ENCODE assay signal across 18 cellular contexts in genomic region chr5:134084166-134084565, GRCh38. TPM values are rescaled to one million over a fixed set of nuclear protein-coding genes. Genes with fewer than 3 reads are reported as not detected.
DNase-seq lines count a peak whose midpoint lies in the region; ATAC-seq and TF ChIP-seq lines count a peak whose summit lies in the region.
"Had no signal": no experiment of that assay in that cellular context is flagged by ENCODE, and none has a peak within 500 bp of the region (broad histone marks: within the 10 kb centered on the region; RNA-seq: fewer than 3 reads in every experiment).

No MANE protein-coding gene starts in this region.

- peak overlapping the region; percentile 43 for H3K27ac Mint-ChIP-seq in activated CD4-positive, alpha-beta T cell treated with anti-CD3 and anti-CD28 coated beads, Interleukin-2, amount 10 ng/mL, durations not matched to agents 7 days and 5 days
- peak overlapping the region; percentile 6 for H3K27ac Mint-ChIP-seq in stimulated activated naive CD8-positive, alpha-beta T cell treated with anti-CD3 and anti-CD28 coated beads, Interleukin-15, Interleukin-2, amounts not matched to agents 100 ng/mL and 50 ng/mL, for 24 hours

- intact Hi-C loops in uterus (cut with DNase I; ENCODE audit: low total_unique reads), result no loop called here

- H3K4me3 ChIP-seq in mesenchymal stem cell (ENCODE audit: insufficient read depth in 1 of 2, low read depth in 1 of 2, low read length in 2 of 2), result no peak overlapping the region
- no peak overlapping the region for H3K4me3 ChIP-seq in uterus
- H3K4me3 ChIP-seq in SK-N-SH (ENCODE audit: low read depth in 2 of 2, low read length in 1 of 2), result no peak overlapping the region
- H3K4me3 ChIP-seq: GM12878, HAP-1 had no signal

- no peaks in the 10 kb centered on the region for H4K20me1 ChIP-seq in SK-N-SH (ENCODE audit: insufficient read depth)

- no peaks in the 10 kb centered on the region for H3K9me3 Mint-ChIP-seq in activated CD4-positive, alpha-beta T cell treated with anti-CD3 and anti-CD28 coated beads, Interleukin-2, amount 10 ng/mL, durations not matched to agents 7 days and 5 days
- no peaks in the 10 kb centered on the region for H3K9me3 Mint-ChIP-seq in stimulated activated naive CD8-positive, alpha-beta T cell treated with anti-CD3 and anti-CD28 coated beads, Interleukin-15, Interleukin-2, amounts not matched to agents 100 ng/mL and 50 ng/mL, for 24 hours

- H3K14ac ChIP-seq in mesenchymal stem cell (ENCODE audit: low read length in 2 of 2), result peak overlapping the region in 1 of 2 experiments; percentile 62

- H2BK15ac ChIP-seq in mesenchymal stem cell (ENCODE audit: low read depth, poor library complexity, severe bottlenecking), result no peak overlapping the region

- no peak overlapping the region for H2BK5ac ChIP-seq in mesenchymal stem cell (ENCODE audit: low read depth, low read length, poor library complexity, severe bottlenecking)

- H3K9ac ChIP-seq in mesenchymal stem cell (ENCODE audit: low read length), result no peak overlapping the region
- no peak overlapping the region for H3K9ac ChIP-seq in SK-N-SH

- no peaks in the 10 kb centered on the region for H3F3A ChIP-seq in SK-N-SH (replicated peaks; ENCODE audit: insufficient read depth)

- H3K27me3 Mint-ChIP-seq in activated CD4-positive, alpha-beta T cell treated with anti-CD3 and anti-CD28 coated beads, Interleukin-2, amount 10 ng/mL, durations not matched to agents 7 days and 5 days, result peaks cover 2% of the 10 kb centered on the region
- no peaks in the 10 kb centered on the region for H3K27me3 Mint-ChIP-seq in stimulated activated naive CD8-positive, alpha-beta T cell treated with anti-CD3 and anti-CD28 coated beads, Interleukin-15, Interleukin-2, amounts not matched to agents 100 ng/mL and 50 ng/mL, for 24 hours

- no peak for TF ChIP-seq EP300 in SK-N-SH (IDR thresholded peaks at IDR 0.05; ENCODE audit: borderline replicate concordance in 1 of 2, low read depth in 1 of 2, low read length in 1 of 2)

- no peak for TF ChIP-seq RAD21 in SK-N-SH (IDR thresholded peaks at IDR 0.05; ENCODE audit: low read length)

- H3K36me3 ChIP-seq in mesenchymal stem cell (ENCODE audit: control insufficient read depth in 1 of 2, insufficient read depth in 2 of 2, low read depth in 1 of 2, low read length in 2 of 2) (no peaks in the 10 kb centered on the region), uterus (no peaks in the 10 kb centered on the region), SK-N-SH (replicated peaks in 1 of 2; ENCODE audit: control insufficient read depth in 1 of 2, insufficient read depth in 2 of 2, low read length in 1 of 2) (no peaks in the 10 kb centered on the region)
- H3K36me3 ChIP-seq: HAP-1 had no signal

- H3K4me2 ChIP-seq in mesenchymal stem cell (ENCODE audit: low read length, poor library complexity, severe bottlenecking) (no peak overlapping the region), SK-N-SH (no peak overlapping the region)

- H3K9me2 ChIP-seq in SK-N-SH, result no peaks in the 10 kb centered on the region

- CTCF ChIA-PET in activated CD4-positive, alpha-beta T cell treated with anti-CD3 and anti-CD28 coated beads, Interleukin-2, amount 10 ng/mL, durations not matched to agents 7 days and 5 days (lab: Charles Lee), result interaction anchor here (0.6 to 5.6 kb wide), 7 partner anchors 11 to 221 kb away, joined by 3 to 30 read pairs (median 4); no protein-coding TSS in a partner anchor
- CTCF ChIA-PET in SK-N-SH (lab: Yijun Ruan, JAX), result interaction anchor here (1.5 to 3.2 kb wide), 4 partner anchors 17 to 57 kb away, joined by 3 to 14 read pairs (median 8); no protein-coding TSS in a partner anchor

- no peaks in the 10 kb centered on the region for H3K79me2 ChIP-seq in SK-N-SH (ENCODE audit: insufficient read depth)

- ATAC-seq in stimulated activated naive CD8-positive, alpha-beta T cell treated with anti-CD3 and anti-CD28 coated beads, Interleukin-15, Interleukin-2, amounts not matched to agents 100 U/mL and 50 U/mL, for 24 hours, result no peak
- no peak for ATAC-seq in GM21515 (IDR thresholded peaks at IDR 0.05; ENCODE audit: unreplicated experiment)
- ATAC-seq: GM12878 had no signal

- H2AK5ac ChIP-seq in mesenchymal stem cell (ENCODE audit: low read length, severe bottlenecking), result no peak overlapping the region

- peaks cover 77% of the 10 kb centered on the region for H3K4me1 Mint-ChIP-seq in activated CD4-positive, alpha-beta T cell treated with anti-CD3 and anti-CD28 coated beads, Interleukin-2, amount 10 ng/mL, durations not matched to agents 7 days and 5 days
- H3K4me1 Mint-ChIP-seq in stimulated activated naive CD8-positive, alpha-beta T cell treated with anti-CD3 and anti-CD28 coated beads, Interleukin-15, Interleukin-2, amounts not matched to agents 100 ng/mL and 50 ng/mL, for 24 hours (ENCODE audit: low read depth), result peaks cover 81% of the 10 kb centered on the region

- TF ChIP-seq CTCF in uterus (IDR thresholded peaks at IDR 0.05), result no peak
- no peak for TF ChIP-seq CTCF in SK-N-SH (IDR thresholded peaks at IDR 0.05)

- H3K79me1 ChIP-seq in mesenchymal stem cell (replicated peaks; ENCODE audit: low read length, poor library complexity, severe bottlenecking), result no peaks in the 10 kb centered on the region

- no peak overlapping the region for H2BK12ac ChIP-seq in mesenchymal stem cell (ENCODE audit: low read length in 2 of 2)

- no peak overlapping the region for H2AFZ ChIP-seq in mesenchymal stem cell (ENCODE audit: low read depth, low read length)
- H2AFZ ChIP-seq in SK-N-SH (ENCODE audit: low read depth), result no peak overlapping the region

- H3K27ac ChIP-seq in mesenchymal stem cell (ENCODE audit: low read length, poor library complexity, severe bottlenecking), result no peak overlapping the region
- no peak overlapping the region for H3K27ac ChIP-seq in uterus
- no peak overlapping the region for H3K27ac ChIP-seq in SK-N-SH (ENCODE audit: low read depth in 2 of 2, low read length in 1 of 2)
- H3K27ac ChIP-seq: RWPE1 had no signal

- H4K8ac ChIP-seq in mesenchymal stem cell (ENCODE audit: low read length), result no peak overlapping the region

- POLR2A ChIA-PET in activated CD4-positive, alpha-beta T cell treated with anti-CD3 and anti-CD28 coated beads, Interleukin-2, amount 10 ng/mL, durations not matched to agents 7 days and 5 days (lab: Charles Lee), result no interaction called here
- POLR2A ChIA-PET in SK-N-SH (lab: Yijun Ruan, JAX), result no interaction called here

- no peak overlapping the region for H3K23ac ChIP-seq in mesenchymal stem cell (ENCODE audit: low read length in 2 of 2)

- DNase-seq in activated CD4-positive, alpha-beta T cell treated with anti-CD3 and anti-CD28 coated beads, Interleukin-2, amount 10 ng/mL, durations not matched to agents 7 days and 5 days, result no peak
- no peak for DNase-seq in activated CD4-positive, alpha-beta T cell treated with anti-CD3 and anti-CD28 coated beads, Interleukin-2, amount 50 U/mL, for 1 hour
- no peak for DNase-seq in stimulated activated naive CD8-positive, alpha-beta T cell treated with anti-CD3 and anti-CD28 coated beads, Interleukin-15, Interleukin-2, amounts not matched to agents 100 U/mL and 50 U/mL, for 24 hours
- DNase-seq in mesenchymal stem cell, result no peak
- DNase-seq in uterus, result no peak
- DNase-seq in SK-N-SH, result no peak
- DNase-seq: C1 segment of cervical spinal cord, DMS79, Kasumi-1, NCI-H1417, NCI-H2029 treated with DMSO at 0.1 percent for 48 hours, NCI-H226, NCI-H526 had no signal

- 94% methylated on average over 4 of the region's 4 CpGs for WGBS in mesenchymal stem cell
- WGBS in SK-N-SH (ENCODE audit: low lambda C conversion rate), result 87% methylated on average over 3 of the region's 4 CpGs

- TF ChIP-seq POLR2A in uterus (IDR thresholded peaks at IDR 0.05), result no peak

- H2BK120ac ChIP-seq in mesenchymal stem cell (ENCODE audit: low read depth, low read length), result no peak overlapping the region

- H3K9me3 ChIP-seq in mesenchymal stem cell (ENCODE audit: control insufficient read depth, low read length) (no peaks in the 10 kb centered on the region), uterus (no peaks in the 10 kb centered on the region), SK-N-SH (no peaks in the 10 kb centered on the region)
- H3K9me3 ChIP-seq: HAP-1 had no signal

- peaks cover 7% of the 10 kb centered on the region for H3K4me1 ChIP-seq in mesenchymal stem cell (ENCODE audit: control insufficient read depth, insufficient read depth, low read depth, low read length)
- no peaks in the 10 kb centered on the region for H3K4me1 ChIP-seq in uterus
- peaks cover 0 to 12% of the 10 kb centered on the region in 2 experiments; a peak in 1 of 4 replicates for H3K4me1 ChIP-seq in SK-N-SH (ENCODE audit: control insufficient read depth in 1 of 2, insufficient read depth in 2 of 2, low read depth in 1 of 2, low read length in 1 of 2)
- H3K4me1 ChIP-seq: HAP-1 had no signal

- H3K4ac ChIP-seq in mesenchymal stem cell (ENCODE audit: low read depth in 1 of 2, low read length in 2 of 2), result no peak overlapping the region

- no peak overlapping the region for H3K18ac ChIP-seq in mesenchymal stem cell (ENCODE audit: low read depth in 1 of 2, low read length in 2 of 2)

- H4K91ac ChIP-seq in mesenchymal stem cell (ENCODE audit: low read length), result peak overlapping the region; percentile 14

- H3K4me3 Mint-ChIP-seq in activated CD4-positive, alpha-beta T cell treated with anti-CD3 and anti-CD28 coated beads, Interleukin-2, amount 10 ng/mL, durations not matched to agents 7 days and 5 days, result no peak overlapping the region
- no peak overlapping the region for H3K4me3 Mint-ChIP-seq in stimulated activated naive CD8-positive, alpha-beta T cell treated with anti-CD3 and anti-CD28 coated beads, Interleukin-15, Interleukin-2, amounts not matched to agents 100 ng/mL and 50 ng/mL, for 24 hours

- peaks cover 8% of the 10 kb centered on the region for H3K36me3 Mint-ChIP-seq in activated CD4-positive, alpha-beta T cell treated with anti-CD3 and anti-CD28 coated beads, Interleukin-2, amount 10 ng/mL, durations not matched to agents 7 days and 5 days (ENCODE audit: low read depth)
- H3K36me3 Mint-ChIP-seq in stimulated activated naive CD8-positive, alpha-beta T cell treated with anti-CD3 and anti-CD28 coated beads, Interleukin-15, Interleukin-2, amounts not matched to agents 100 ng/mL and 50 ng/mL, for 24 hours (ENCODE audit: low read depth), result no peaks in the 10 kb centered on the region

- H3K27me3 ChIP-seq in mesenchymal stem cell (ENCODE audit: control insufficient read depth in 1 of 2, insufficient read depth in 1 of 2, low read length in 2 of 2), result peaks cover 0 to 13% of the 10 kb centered on the region in 2 experiments
- H3K27me3 ChIP-seq in uterus, result no peaks in the 10 kb centered on the region
- H3K27me3 ChIP-seq in SK-N-SH (ENCODE audit: insufficient read depth), result no peaks in the 10 kb centered on the region

TF ChIP-seq in SK-N-SH, 30 proteins besides CTCF, POLR2A, EP300 and RAD21:
- TF ChIP-seq CHD2 (IDR thresholded peaks at IDR 0.05; ENCODE audit: low read length, partially characterized antibody), result no peak

RNA-seq across cellular contexts. Expression of gene TCF7, which starts 30.3 kb away (rescaled TPM):
- 100 to 1,000 TPM; 271 to 283 TPM for total RNA-seq in activated CD4-positive, alpha-beta T cell treated with anti-CD3 and anti-CD28 coated beads, Interleukin-2, amount 10 ng/mL, durations not matched to agents 7 days and 5 days
- 1.4 TPM for polyA plus RNA-seq in mesenchymal stem cell (2013, experiment 1 of 2)
- 1.4 TPM for polyA plus RNA-seq in mesenchymal stem cell (2013, experiment 2 of 2)
- 1 to 10 TPM in 3 of 4 donors, not detected in 1; 1.0 to 4.3 (median 2.4) TPM for total RNA-seq in uterus
- polyA plus RNA-seq in SK-N-SH (2012; rRNA removed), result 2.3 and 2.7 TPM in 2 replicates
- 1.9 and 2.9 TPM in 2 replicates for polyA plus RNA-seq in SK-N-SH (2012; cell fraction: cytosol; rRNA removed)
- 4.0 and 4.4 TPM in 2 replicates for polyA plus RNA-seq in SK-N-SH (2012; cell fraction: nucleus; rRNA removed)

Comparison
In these comparisons a context has a peak if more than half of its experiments do, and no peak if none do; other contexts are left out.
1. RNA of gene TCF7, which starts 30.3 kb away (total RNA-seq): 271 to 283 TPM in activated CD4-positive, alpha-beta T cell treated with anti-CD3 and anti-CD28 coated beads, Interleukin-2, amount 10 ng/mL, durations not matched to agents 7 days and 5 days; 1.0 to 4.3 TPM in uterus; every median in the first group is over 10 times any median in the second.